Comparison of ENCODE assay signal across 17 cellular contexts in the genomic region with DNA sequence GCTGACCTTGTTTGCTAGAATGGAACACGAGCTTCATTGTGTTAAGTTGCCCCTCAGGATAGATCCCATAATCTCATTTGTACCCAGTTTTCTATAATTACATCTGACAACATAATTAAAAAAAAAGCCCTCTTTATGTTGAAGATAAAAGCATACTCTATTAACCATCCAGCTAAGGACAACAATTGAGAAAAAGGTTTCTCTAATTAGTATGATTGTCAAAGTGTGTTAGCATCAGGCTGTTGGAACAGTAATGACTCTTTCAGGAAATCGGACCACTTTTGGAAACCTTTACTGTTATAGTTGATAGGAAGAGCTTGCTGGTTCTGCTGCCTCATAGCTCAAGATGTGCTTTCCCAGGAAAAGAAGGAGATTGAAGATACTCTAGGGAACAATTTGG.
"Had no signal": no experiment of that assay in that cellular context is flagged by ENCODE, and none has a peak within 500 bp of the region (broad histone marks: within the 10 kb centered on the region; RNA-seq: fewer than 3 reads in every experiment).

No MANE protein-coding gene starts in this region.

- H3K4me2 ChIP-seq: hepatocyte, neural progenitor cell had no signal

- ATAC-seq: activated T-cell treated with anti-CD3 and anti-CD28 coated beads, Interleukin-2, amount 50 U/mL, for 72 hours; body of pancreas; esophagus mucosa; left lung; pancreas; stimulated activated naive CD8-positive, alpha-beta T cell treated with anti-CD3 and anti-CD28 coated beads, Interleukin-15, amount 100 ng/mL, for 72 hours had no signal

- H3K27ac ChIP-seq: body of pancreas, colonic mucosa, hepatocyte, left lung, neural progenitor cell, pancreas had no signal

- H3K4me1 ChIP-seq: colonic mucosa, left lung had no signal

- H3K4me3 ChIP-seq: body of pancreas, colonic mucosa, hepatocyte, left lung, neural progenitor cell, pancreas had no signal

- H3K9me3 ChIP-seq: body of pancreas, colonic mucosa, left lung, pancreas had no signal

- H3K79me2 ChIP-seq: hepatocyte had no signal

- H2AFZ ChIP-seq: hepatocyte, neural progenitor cell had no signal

- H3K27me3 ChIP-seq: body of pancreas, colonic mucosa, hepatocyte, left lung, neural progenitor cell, pancreas had no signal

- H3K9ac ChIP-seq: neural progenitor cell had no signal

- H3K36me3 ChIP-seq: colonic mucosa, left lung, neural progenitor cell, pancreas had no signal

- DNase-seq: activated CD4-positive, alpha-beta T cell treated with anti-CD3 and anti-CD28 coated beads, Interleukin-2, amount 10 ng/mL, durations not matched to agents 7 days and 5 days; activated CD8-positive, alpha-beta memory T cell treated with anti-CD3 and anti-CD28 coated beads, Interleukin-2, amount 50 U/mL, for 48 hours; activated gamma-delta T cell treated with Interleukin-2 at 50 U/mL for 16 hours; activated naive CD8-positive, alpha-beta T cell treated with anti-CD3 and anti-CD28 coated beads for 36 hours; activated T-cell treated with anti-CD3 and anti-CD28 coated beads, Interleukin-2, amount 50 U/mL, for 72 hours; body of pancreas; caudate nucleus; colonic mucosa; islet precursor cell; left lung; mammary epithelial cell; pancreas; stimulated activated CD4-positive, alpha-beta T cell treated with anti-CD3 and anti-CD28 coated beads, Interleukin-1b, Interleukin-23, amount 100 ng/mL, for 48 hours; stimulated activated naive CD8-positive, alpha-beta T cell treated with anti-CD3 and anti-CD28 coated beads, Interleukin-15, amount 100 ng/mL, for 72 hours had no signal
